ENCODE assay signal across 12 cellular contexts in genomic region chr12:31370645-31371620, GRCh38. TPM values are rescaled to one million over a fixed set of nuclear protein-coding genes. Genes with fewer than 3 reads are reported as not detected.
A peak's percentile ranks its signal among the peaks of the same experiment; 100 is the strongest.
DNase-seq lines count a peak whose midpoint lies in the region; TF ChIP-seq lines count a peak whose summit lies in the region.
"Had no signal": no experiment of that assay in that cellular context is flagged by ENCODE, and none has a peak within 500 bp of the region (broad histone marks: within the 10 kb centered on the region; RNA-seq: fewer than 3 reads in every experiment).

No MANE protein-coding gene starts in this region.

- no peaks in the 10 kb centered on the region for H3K36me3 ChIP-seq in OCI-LY3 (replicated peaks; ENCODE audit: low read depth, low read length)

- no TSS peak for BruUV-seq in Calu3 (replicated peaks; lab: Mats Ljungman, UMichigan)

- intact Hi-C loops in Calu3 (cut with micrococcal nuclease; ENCODE audit: unreplicated experiment), result no loop called here

- CTCF ChIA-PET in Calu3 (lab: Charles Lee), result interaction anchor here (0.6 to 0.7 kb wide), 3 partner anchors 33 to 96 kb away, joined by 3 to 5 read pairs (median 4); no protein-coding TSS in a partner anchor

- no peaks in the 10 kb centered on the region for H3K9me3 ChIP-seq in OCI-LY3 (ENCODE audit: insufficient read depth, low read length)

- H3K4me3 Mint-ChIP-seq in Calu3 (ENCODE audit: low read depth, unreplicated experiment), result peak overlapping the region; percentile 8
- peak overlapping the region; percentile 50 for H3K4me3 Mint-ChIP-seq in neural crest cell
- H3K4me3 Mint-ChIP-seq: activated naive CD8-positive, alpha-beta T cell treated with anti-CD3 and anti-CD28 coated beads, Interleukin-2, amount 50 U/mL, for 24 hours; CD4-positive, CD25-positive, alpha-beta regulatory T cell; stimulated activated naive CD8-positive, alpha-beta T cell treated with anti-CD3 and anti-CD28 coated beads, Interleukin-15, Interleukin-2, amounts not matched to agents 100 ng/mL and 50 ng/mL, for 24 hours had no signal

- TF ChIP-seq CTCF in Calu3 (IDR thresholded peaks at IDR 0.05; ENCODE audit: unreplicated experiment) (no peak), OCI-LY3 (IDR thresholded peaks at IDR 0.05; ENCODE audit: low read depth, low read length) (no peak), fibroblast of the aortic adventitia (IDR thresholded peaks at IDR 0.05; ENCODE audit: insufficient read depth, low read length) (no peak), neural crest cell (conservative IDR thresholded peaks at IDR 0.05) (no peak)

- no peak overlapping the region for H3K27ac ChIP-seq in OCI-LY3 (ENCODE audit: low read length)

- no peak overlapping the region for H3K9ac ChIP-seq in OCI-LY3 (ENCODE audit: low read length)

- no peaks in the 10 kb centered on the region for H3K4me1 ChIP-seq in OCI-LY3 (ENCODE audit: low read length)

- peak overlapping the region; percentile 11 for H3K27ac Mint-ChIP-seq in Calu3 (ENCODE audit: unreplicated experiment)
- peak overlapping the region; percentile 96 for H3K27ac Mint-ChIP-seq in neural crest cell (ENCODE audit: unreplicated experiment)
- H3K27ac Mint-ChIP-seq: activated naive CD8-positive, alpha-beta T cell treated with anti-CD3 and anti-CD28 coated beads, Interleukin-2, amount 50 U/mL, for 24 hours; stimulated activated naive CD8-positive, alpha-beta T cell treated with anti-CD3 and anti-CD28 coated beads, Interleukin-15, Interleukin-2, amounts not matched to agents 100 ng/mL and 50 ng/mL, for 24 hours had no signal

- H3K79me2 ChIP-seq in OCI-LY3 (ENCODE audit: low read length), result no peaks in the 10 kb centered on the region

- no peaks in the 10 kb centered on the region for H3K9me3 Mint-ChIP-seq in Calu3 (ENCODE audit: low read depth, unreplicated experiment)
- H3K9me3 Mint-ChIP-seq in neural crest cell, result no peaks in the 10 kb centered on the region
- H3K9me3 Mint-ChIP-seq: activated naive CD8-positive, alpha-beta T cell treated with anti-CD3 and anti-CD28 coated beads, Interleukin-2, amount 50 U/mL, for 24 hours; CD4-positive, CD25-positive, alpha-beta regulatory T cell; stimulated activated naive CD8-positive, alpha-beta T cell treated with anti-CD3 and anti-CD28 coated beads, Interleukin-15, Interleukin-2, amounts not matched to agents 100 ng/mL and 50 ng/mL, for 24 hours had no signal

- H3K4me3 ChIP-seq in OCI-LY3 (ENCODE audit: low read length) (no peak overlapping the region), fibroblast of the aortic adventitia (ENCODE audit: low read depth, low read length) (no peak overlapping the region)

- no peak overlapping the region for H3K4me2 ChIP-seq in OCI-LY3 (ENCODE audit: low read length)

- H2AFZ ChIP-seq in OCI-LY3 (ENCODE audit: low read depth, low read length), result 0 out of 2 replicates have a peak overlapping the region, but pooled peaks have one; percentile 4

- H3K27me3 ChIP-seq in OCI-LY3 (ENCODE audit: low read depth, low read length), result 0 out of 2 replicates have a peak, but pooled peaks cover 5% of the 10 kb centered on the region

- H3K36me3 Mint-ChIP-seq in Calu3 (ENCODE audit: insufficient read depth, unreplicated experiment) (no peaks in the 10 kb centered on the region), neural crest cell (ENCODE audit: low read depth) (no peaks in the 10 kb centered on the region)
- H3K36me3 Mint-ChIP-seq: CD4-positive, CD25-positive, alpha-beta regulatory T cell had no signal

- DNase-seq in Calu3 (peak; percentile 7), fibroblast of the aortic adventitia (ENCODE audit: low read depth) (peak; percentile 29), neural crest cell (ENCODE audit: low read depth, low spot score) (peak; percentile 47), DMS 273 (lab: John Stamatoyannopoulos, UW; ENCODE audit: unreplicated experiment) (no peak), kidney glomerular epithelial cell (lab: John Stamatoyannopoulos, UW) (no peak), activated gamma-delta T cell (lab: John Stamatoyannopoulos, UW) (no peak), nucleus accumbens (lab: John Stamatoyannopoulos, UW) (no peak)
- DNase-seq: activated naive CD8-positive, alpha-beta T cell treated with anti-CD3 and anti-CD28 coated beads, Interleukin-2, amount 50 U/mL, for 24 hours; CD4-positive, CD25-positive, alpha-beta regulatory T cell; T-helper 1 cell had no signal

- H3K4me1 Mint-ChIP-seq in Calu3 (ENCODE audit: low read depth, unreplicated experiment) (peaks cover 24% of the 10 kb centered on the region), neural crest cell (peaks cover 40% of the 10 kb centered on the region)
- H3K4me1 Mint-ChIP-seq: activated naive CD8-positive, alpha-beta T cell treated with anti-CD3 and anti-CD28 coated beads, Interleukin-2, amount 50 U/mL, for 24 hours; CD4-positive, CD25-positive, alpha-beta regulatory T cell had no signal

- no peaks in the 10 kb centered on the region for H4K20me1 ChIP-seq in OCI-LY3 (ENCODE audit: insufficient read depth, low read length)

- H3K27me3 Mint-ChIP-seq in Calu3 (ENCODE audit: unreplicated experiment), result no peaks in the 10 kb centered on the region
- no peaks in the 10 kb centered on the region for H3K27me3 Mint-ChIP-seq in neural crest cell (ENCODE audit: low read depth)
- H3K27me3 Mint-ChIP-seq: stimulated activated naive CD8-positive, alpha-beta T cell treated with anti-CD3 and anti-CD28 coated beads, Interleukin-15, Interleukin-2, amounts not matched to agents 100 ng/mL and 50 ng/mL, for 24 hours had no signal

RNA-seq across cellular contexts. Expression of gene SINHCAF, which starts 45.0 kb away (rescaled TPM):
- 121 and 127 TPM in 2 replicates for total RNA-seq in Calu3 (2022)
- total RNA-seq in fibroblast of the aortic adventitia (ENCODE audit: low replicate concordance), result 4.4 and 14.9 TPM in 2 replicates
- 176 and 187 TPM in 2 replicates for total RNA-seq in neural crest cell

Comparison
In these comparisons a context has a peak if more than half of its experiments do, and no peak if none do; other contexts are left out.
1. DNase-seq: peak in Calu3 (single experiment), fibroblast of the aortic adventitia (single experiment) and neural crest cell (single experiment); none in DMS 273 (single experiment), kidney glomerular epithelial cell (single experiment), activated gamma-delta T cell (single experiment) and nucleus accumbens (0 of 56).